Comparison of ENCODE assay signal across 26 cellular contexts in the genomic region with DNA sequence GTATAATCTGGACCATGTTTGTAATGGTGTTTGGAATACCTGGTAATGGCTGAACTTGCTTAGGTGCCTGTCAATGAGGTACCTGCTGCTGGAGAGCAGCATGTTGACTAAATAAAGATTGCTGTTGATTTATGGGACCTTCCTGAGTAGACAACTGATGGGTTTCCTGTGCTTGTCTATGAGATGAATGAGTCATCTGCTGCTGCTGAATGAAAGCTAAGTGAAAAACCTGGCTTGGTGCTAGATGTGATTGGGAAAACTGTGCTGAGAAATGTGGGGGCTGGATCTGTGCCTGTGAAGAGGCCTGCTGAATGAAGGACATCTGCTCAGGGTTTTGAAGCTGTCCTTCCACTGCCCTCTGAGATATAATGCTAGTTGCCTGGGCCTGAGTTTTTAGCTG.
DNase-seq lines count a peak whose midpoint lies in the region; ATAC-seq and TF ChIP-seq lines count a peak whose summit lies in the region.
"Had no signal": no experiment of that assay in that cellular context is flagged by ENCODE, and none has a peak within 500 bp of the region (broad histone marks: within the 10 kb centered on the region; RNA-seq: fewer than 3 reads in every experiment).

No MANE protein-coding gene starts in this region.

- H3K27me3 ChIP-seq in ovary, result no peaks in the 10 kb centered on the region
- H3K27me3 ChIP-seq: BE2C, colonic mucosa, Peyer's patch, sigmoid colon had no signal

- no peak for TF ChIP-seq POLR2A in ovary (IDR thresholded peaks at IDR 0.05)

- H3K4me1 ChIP-seq in ovary (ENCODE audit: insufficient read depth), result no peaks in the 10 kb centered on the region
- H3K4me1 ChIP-seq: BE2C, Caco-2, colonic mucosa, heart left ventricle, Peyer's patch, sigmoid colon had no signal

- H3K27ac ChIP-seq in ovary, result no peak overlapping the region
- H3K27ac ChIP-seq: colonic mucosa, heart left ventricle, Peyer's patch, sigmoid colon, VCaP had no signal

- H3K36me3 ChIP-seq in ovary, result no peaks in the 10 kb centered on the region
- H3K36me3 ChIP-seq: BE2C, colonic mucosa, HAP-1, heart left ventricle, Peyer's patch, sigmoid colon had no signal

- no peaks in the 10 kb centered on the region for H3K9me3 ChIP-seq in ovary
- H3K9me3 ChIP-seq: BE2C, Caco-2, colonic mucosa, HAP-1, heart left ventricle, Peyer's patch, sigmoid colon had no signal

- TF ChIP-seq EP300 in ovary (IDR thresholded peaks at IDR 0.05), result no peak

- ATAC-seq in GM18861 (IDR thresholded peaks at IDR 0.05; ENCODE audit: unreplicated experiment), result no peak
- ATAC-seq: activated CD8-positive, alpha-beta memory T cell treated with anti-CD3 and anti-CD28 coated beads, Interleukin-2, amount 10 ng/mL, durations not matched to agents 7 days and 5 days; heart left ventricle; left lobe of liver had no signal

- intact Hi-C loops in ovary (cut with DNase I), result no loop called here

- peak; percentile 68 for DNase-seq in DMS53 (lab: John Stamatoyannopoulos, UW)
- DNase-seq in NCI-H69 (lab: John Stamatoyannopoulos, UW), result peak; percentile 0
- DNase-seq in dermis blood vessel endothelial cell, result peak; percentile 0
- peak; percentile 4 for DNase-seq in middle frontal gyrus (ENCODE audit: extremely low spot score, low spot score)
- no peak for DNase-seq in GF-D8 (lab: John Stamatoyannopoulos, UW)
- no peak for DNase-seq in activated effector memory CD4-positive, alpha-beta T cell treated with anti-CD3 and anti-CD28 coated beads, Interleukin-2, amount 50 U/mL, for 16 hours
- no peak for DNase-seq in ovary
- DNase-seq: activated CD4-positive, alpha-beta T cell treated with anti-CD3 and anti-CD28 coated beads, Interleukin-2, amount 10 ng/mL, durations not matched to agents 24 days and 14 days; activated CD8-positive, alpha-beta memory T cell treated with anti-CD3 and anti-CD28 coated beads, Interleukin-2, amount 10 ng/mL, durations not matched to agents 7 days and 5 days; activated naive CD8-positive, alpha-beta T cell treated with anti-CD3 and anti-CD28 coated beads, Interleukin-2, amount 10 ng/mL, durations not matched to agents 7 days and 5 days; BE2C; Caco-2; colonic mucosa; heart left ventricle; KG1; midbrain; NCI-H187; NCI-H345; nephron progenitor cell; NK-92 treated with Interleukin-12 subunit alpha and Interleukin-12 subunit beta, amount 100 ng/mL, for 24 hours; Peyer's patch; sigmoid colon had no signal

- TF ChIP-seq CTCF in ovary (IDR thresholded peaks at IDR 0.05), result no peak

- no peak overlapping the region for H3K4me3 ChIP-seq in ovary
- H3K4me3 ChIP-seq: colonic mucosa, HAP-1, heart left ventricle, Peyer's patch, sigmoid colon had no signal

Comparison
In these comparisons a context has a peak if more than half of its experiments do, and no peak if none do; other contexts are left out.
1. DNase-seq: peak in DMS53 (single experiment), NCI-H69 (single experiment), dermis blood vessel endothelial cell (single experiment) and middle frontal gyrus (single experiment); none in GF-D8 (single experiment), activated effector memory CD4-positive, alpha-beta T cell treated with anti-CD3 and anti-CD28 coated beads, Interleukin-2, amount 50 U/mL, for 16 hours (single experiment) and ovary (0 of 5).